ENCODE assay signal across 8 cellular contexts in the genomic region with DNA sequence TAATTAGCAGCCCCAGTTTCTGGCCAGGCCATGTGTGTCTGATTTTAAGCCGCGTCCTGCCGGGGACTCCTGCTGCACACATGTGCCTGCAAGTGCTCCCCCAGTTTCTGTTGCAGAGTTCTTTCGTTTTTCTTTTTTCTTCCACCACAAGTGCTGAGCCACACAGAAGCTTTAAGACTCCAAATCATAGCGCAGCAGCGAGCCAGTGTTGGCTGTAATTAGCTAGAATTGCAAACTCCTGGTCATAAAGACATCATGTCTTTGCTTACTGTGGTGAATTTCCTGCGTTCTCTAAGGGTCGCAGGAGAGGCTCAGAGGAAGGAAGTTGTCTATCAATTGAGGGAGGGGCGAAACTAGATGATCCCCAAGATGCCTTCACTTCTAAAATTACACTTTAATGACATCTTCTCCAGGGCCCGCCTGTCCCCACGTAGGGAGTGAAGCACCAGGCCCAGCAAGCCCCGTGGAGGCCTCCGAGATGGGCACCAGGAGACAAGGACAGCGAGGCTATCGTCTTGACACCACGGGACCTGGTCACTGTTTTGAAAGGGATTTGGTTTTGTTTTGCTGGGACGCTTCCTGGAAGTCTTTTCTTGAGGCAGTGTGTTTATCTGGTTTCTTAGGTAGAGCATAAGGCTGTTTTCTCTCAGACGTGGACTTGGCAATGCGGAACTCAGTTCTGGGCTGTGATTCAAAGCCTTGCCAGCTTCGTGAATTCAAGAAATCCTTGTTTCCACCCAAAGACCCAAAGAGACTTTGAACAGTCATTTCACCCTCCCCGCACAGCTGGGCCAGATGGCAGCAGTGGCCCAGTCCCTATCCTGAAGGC.
A peak's percentile ranks its signal among the peaks of the same experiment; 100 is the strongest.
DNase-seq lines count a peak whose midpoint lies in the region; ATAC-seq and TF ChIP-seq lines count a peak whose summit lies in the region.

No MANE protein-coding gene starts in this region.

- H3F3A ChIP-seq in Loucy (ENCODE audit: low read depth), result peaks cover 14% of the 10 kb centered on the region

- peaks cover 93% of the 10 kb centered on the region for H3K79me2 ChIP-seq in Loucy (ENCODE audit: insufficient read depth, low read length)

- no peak for TF ChIP-seq CTCF in CD4-positive, alpha-beta T cell (IDR thresholded peaks at IDR 0.05)
- TF ChIP-seq CTCF in Loucy (conservative IDR thresholded peaks at IDR 0.05; ENCODE audit: low read length), result no peak

- intact Hi-C loops in CD4-positive, alpha-beta T cell (cut with DNase I, micrococcal nuclease), result loop anchor here in 1 of 2 experiments (2.0 kb wide), 1 partner anchor 17 kb away; no protein-coding TSS in a partner anchor

- H3K27me3 Mint-ChIP-seq in CD4-positive, alpha-beta T cell, result no peaks in the 10 kb centered on the region

- H3K4me3 Mint-ChIP-seq in CD4-positive, alpha-beta T cell, result peak overlapping the region; percentile 80

- peaks cover 57% of the 10 kb centered on the region for H3K4me1 Mint-ChIP-seq in CD4-positive, alpha-beta T cell (ENCODE audit: low read depth)

- peak overlapping the region; percentile 73 for H3K9ac ChIP-seq in Loucy (ENCODE audit: low read depth, low read length, poor library complexity, severe bottlenecking)

- CTCF ChIA-PET in CD4-positive, alpha-beta T cell (lab: Charles Lee), result interaction anchor here (0.9 to 1.4 kb wide), 6 partner anchors 8 to 71 kb away, joined by 3 to 4 read pairs (median 3); a partner anchor contains a TSS

- H2AFZ ChIP-seq in Loucy (ENCODE audit: low read length), result no peak overlapping the region

- H3K27me3 ChIP-seq in CD4-positive, alpha-beta T cell (ENCODE audit: control insufficient read depth, insufficient read depth, low read length), result no peaks in the 10 kb centered on the region
- no peaks in the 10 kb centered on the region for H3K27me3 ChIP-seq in Loucy (ENCODE audit: insufficient read depth, low read length, poor library complexity, severe bottlenecking)

- H4K20me1 ChIP-seq in Loucy (ENCODE audit: insufficient read depth, low read length, poor library complexity, severe bottlenecking), result no peaks in the 10 kb centered on the region

- peak overlapping the region; percentile 79 for H3K4me2 ChIP-seq in Loucy (ENCODE audit: low read depth, low read length, poor library complexity, severe bottlenecking)

- H3K36me3 ChIP-seq in Loucy (ENCODE audit: insufficient read depth, low read length), result peaks cover 14% of the 10 kb centered on the region; the same call in 1 of the 2 replicates

- POLR2A ChIA-PET in CD4-positive, alpha-beta T cell (lab: Charles Lee), result interaction anchor here (0.9 to 4.3 kb wide), 18 partner anchors 8 to 335 kb away, joined by 3 to 46 read pairs (median 6); a partner anchor contains a TSS

- peak overlapping the region; percentile 64 for H3K4me3 ChIP-seq in Loucy (ENCODE audit: low read length, poor library complexity, severe bottlenecking)

- peak; percentile 74 for ATAC-seq in CD4-positive, alpha-beta T cell (ENCODE audit: poor library complexity)
- peak; percentile 78 for ATAC-seq in GM21360 (IDR thresholded peaks at IDR 0.05; ENCODE audit: unreplicated experiment)

- peaks cover 82% of the 10 kb centered on the region for H3K4me1 ChIP-seq in Loucy (ENCODE audit: insufficient read depth, low read length, poor library complexity, severe bottlenecking)

- H3K9me3 Mint-ChIP-seq in CD4-positive, alpha-beta T cell, result no peaks in the 10 kb centered on the region

- peak overlapping the region; percentile 95 for H3K27ac Mint-ChIP-seq in CD4-positive, alpha-beta T cell

- DNase-seq in CD4-positive, alpha-beta T cell, result peak in 6 of 10 experiments; percentile 11 to 50 (median 25)
- DNase-seq in stimulated activated CD4-positive, alpha-beta T cell treated with anti-CD3 and anti-CD28 coated beads, Interleukin-4, amount 100 ng/mL, for 1 hour, result peak; percentile 34
- DNase-seq in NCI-H2029 (lab: John Stamatoyannopoulos, UW) (no peak), NCI-H2227 treated with DMSO at 0.1 percent for 48 hours (lab: John Stamatoyannopoulos, UW) (no peak), DMS 273 (lab: John Stamatoyannopoulos, UW; ENCODE audit: unreplicated experiment) (no peak)

- H3K36me3 Mint-ChIP-seq in CD4-positive, alpha-beta T cell (ENCODE audit: low read depth), result peaks cover 3% of the 10 kb centered on the region

- peak overlapping the region; percentile 58 for H3K27ac ChIP-seq in CD4-positive, alpha-beta T cell (ENCODE audit: low read depth, low read length)
- peak overlapping the region; percentile 49 for H3K27ac ChIP-seq in cingulate gyrus (ENCODE audit: low read depth, low read length)

- H3K9me2 ChIP-seq in Loucy (replicated peaks; ENCODE audit: low read depth, low read length), result no peaks in the 10 kb centered on the region

- H3K9me3 ChIP-seq in CD4-positive, alpha-beta T cell (ENCODE audit: control insufficient read depth, low read length), result no peaks in the 10 kb centered on the region
- no peaks in the 10 kb centered on the region for H3K9me3 ChIP-seq in Loucy (ENCODE audit: insufficient read depth, low read depth, low read length)

Comparison
In these comparisons a context has a peak if more than half of its experiments do, and no peak if none do; other contexts are left out.
1. DNase-seq: peak in CD4-positive, alpha-beta T cell (6 of 10) and stimulated activated CD4-positive, alpha-beta T cell treated with anti-CD3 and anti-CD28 coated beads, Interleukin-4, amount 100 ng/mL, for 1 hour (single experiment); none in NCI-H2029 (single experiment), NCI-H2227 treated with DMSO at 0.1 percent for 48 hours (single experiment) and DMS 273 (single experiment).